ENCODE assay signal across 12 cellular contexts in the genomic region with DNA sequence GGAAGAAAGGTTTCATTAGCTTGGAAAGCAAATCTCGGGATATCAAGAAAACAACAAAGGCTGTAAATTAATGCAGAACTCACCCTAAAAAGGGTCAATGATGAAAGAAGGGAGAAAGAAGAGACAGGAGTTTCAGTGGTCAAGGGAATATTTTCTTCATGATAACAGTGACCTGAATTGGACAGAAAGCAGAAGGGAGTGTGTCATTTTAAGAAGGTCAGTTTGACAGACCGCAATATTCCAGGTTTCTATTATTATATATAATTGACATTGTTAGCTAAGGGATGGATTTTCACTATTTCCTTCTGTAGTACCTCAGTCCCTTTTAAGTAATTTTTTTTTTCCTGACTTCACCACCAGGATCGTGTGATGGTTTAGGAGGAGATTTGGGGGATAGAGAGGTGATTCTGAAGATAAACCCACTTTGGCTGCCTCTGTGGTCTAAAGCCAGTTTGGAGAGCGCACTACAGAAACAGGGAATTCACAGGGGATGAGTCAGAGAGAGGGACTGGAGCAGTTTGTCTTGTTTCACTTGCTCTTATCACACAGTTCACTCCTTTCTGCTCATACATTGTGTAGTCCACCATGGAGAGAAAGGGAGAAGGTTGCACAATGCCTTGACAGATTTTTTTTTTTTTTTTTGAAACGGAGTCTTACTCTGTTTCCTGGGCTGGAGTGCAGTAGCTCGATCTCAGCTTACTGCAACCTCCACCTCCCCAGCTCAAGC.
DNase-seq lines count a peak whose midpoint lies in the region; FAIRE-seq and TF ChIP-seq lines count a peak whose summit lies in the region.
"Had no signal": no experiment of that assay in that cellular context is flagged by ENCODE, and none has a peak within 500 bp of the region (broad histone marks: within the 10 kb centered on the region; RNA-seq: fewer than 3 reads in every experiment).

No MANE protein-coding gene starts in this region.

- no peaks in the 10 kb centered on the region for H3K9me3 Mint-ChIP-seq in glutamatergic neuron (ENCODE audit: unreplicated experiment)

- TF ChIP-seq CTCF in NB4 (IDR thresholded peaks at IDR 0.05; ENCODE audit: low read depth, low read length) (no peak), glutamatergic neuron (IDR thresholded peaks at IDR 0.05; ENCODE audit: partially characterized antibody, unreplicated experiment) (no peak)

- no peaks in the 10 kb centered on the region for H3K36me3 Mint-ChIP-seq in glutamatergic neuron (ENCODE audit: unreplicated experiment)

- no peak overlapping the region for H3K27ac Mint-ChIP-seq in glutamatergic neuron (ENCODE audit: unreplicated experiment)

- DNase-seq in NB4 (ENCODE audit: low read depth) = peak; percentile 22
- DNase-seq in dedifferentiated amniotic fluid mesenchymal stem cell (ENCODE audit: extremely low spot score) = peak; percentile 62
- peak; percentile 15 for DNase-seq in kidney tubule cell (ENCODE audit: low spot score)
- peak; percentile 69 for DNase-seq in urothelium cell line (ENCODE audit: low spot score)
- DNase-seq in NCI-H748 treated with DMSO at 0.1 percent for 48 hours (lab: John Stamatoyannopoulos, UW) = no peak
- DNase-seq in glutamatergic neuron = no peak
- DNase-seq in HK-2 (ENCODE audit: unreplicated experiment) = no peak
- DNase-seq: activated effector memory CD4-positive, alpha-beta T cell treated with Interleukin-2 at 50 U/mL for 16 hours; colonic mucosa; mucosa of descending colon; NCI-H2029 treated with DMSO at 0.1 percent for 48 hours had no signal

- no peak overlapping the region for H3K4me3 ChIP-seq in NB4 (ENCODE audit: low read depth, low read length)
- H3K4me3 ChIP-seq: colonic mucosa, mucosa of descending colon, suprapubic skin had no signal

- TF ChIP-seq POLR2A in NB4 (IDR thresholded peaks at IDR 0.05; ENCODE audit: extremely low read depth, insufficient read length) = no peak

- no peaks in the 10 kb centered on the region for H3K27me3 Mint-ChIP-seq in glutamatergic neuron (ENCODE audit: unreplicated experiment)

- peaks cover 17% of the 10 kb centered on the region for H3K4me1 Mint-ChIP-seq in glutamatergic neuron (ENCODE audit: low read depth, unreplicated experiment)

- H3K4me3 Mint-ChIP-seq in glutamatergic neuron (ENCODE audit: unreplicated experiment) = no peak overlapping the region

- no peak for FAIRE-seq in urothelium cell line (lab: Jason Lieb, UNC)

Comparison
In these comparisons a context has a peak if more than half of its experiments do, and no peak if none do; other contexts are left out.
1. DNase-seq: peak in NB4 (single experiment), dedifferentiated amniotic fluid mesenchymal stem cell (single experiment), kidney tubule cell (single experiment) and urothelium cell line (single experiment); none in NCI-H748 treated with DMSO at 0.1 percent for 48 hours (single experiment), glutamatergic neuron (single experiment) and HK-2 (single experiment).